ENCODE assay signal across 1 cellular context in the genomic region with DNA sequence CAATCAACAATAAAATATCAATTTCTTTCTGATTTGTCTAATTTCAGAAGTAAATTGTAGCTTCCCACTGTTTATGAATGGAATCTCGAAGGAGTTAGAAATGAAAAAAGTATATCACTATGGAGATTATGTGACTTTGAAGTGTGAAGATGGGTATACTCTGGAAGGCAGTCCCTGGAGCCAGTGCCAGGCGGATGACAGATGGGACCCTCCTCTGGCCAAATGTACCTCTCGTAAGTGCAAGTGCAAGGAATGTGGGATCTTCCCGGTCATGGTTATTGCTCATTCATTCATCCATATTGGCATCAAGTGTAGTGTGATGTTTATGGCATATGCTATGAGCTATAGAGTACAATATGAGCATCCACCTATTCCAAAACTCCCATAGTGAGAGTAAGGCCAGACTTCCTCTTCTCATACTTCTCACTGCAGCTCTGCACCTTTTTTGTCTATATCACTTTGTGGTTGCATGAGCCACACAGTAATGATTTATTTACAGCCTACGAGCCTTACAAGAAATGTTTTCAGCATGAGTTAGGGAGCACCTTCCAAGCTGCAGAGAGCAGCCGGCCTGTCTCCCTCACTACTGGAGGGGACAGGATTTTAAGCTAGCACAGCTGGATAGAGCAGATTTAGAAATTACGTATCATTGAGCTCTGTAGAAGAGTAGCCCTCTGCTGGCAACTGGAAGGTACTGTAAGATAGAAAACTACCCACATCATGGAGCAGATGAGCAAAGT.
TF ChIP-seq lines count a peak whose summit lies in the region.

No MANE protein-coding gene starts in this region.

TF ChIP-seq in endothelial cell of umbilical vein, 7 proteins besides CTCF, POLR2A, EP300 and RAD21 (continued from another document):
- no peak for TF ChIP-seq POLR2AphosphoS5 (IDR thresholded peaks at IDR 0.05; ENCODE audit: insufficient read depth, low read depth, low read length)
- no peak for TF ChIP-seq EZH2 (IDR thresholded peaks at IDR 0.05; ENCODE audit: borderline replicate concordance, low read depth, low read length, severe bottlenecking)
- no peak for TF ChIP-seq JUN (IDR thresholded peaks at IDR 0.05; ENCODE audit: borderline replicate concordance, insufficient read depth, insufficient read length, low read depth)
- no peak for TF ChIP-seq FOS (IDR thresholded peaks at IDR 0.05; ENCODE audit: borderline replicate concordance, insufficient read depth, low read length)
- TF ChIP-seq, protein P1, sequence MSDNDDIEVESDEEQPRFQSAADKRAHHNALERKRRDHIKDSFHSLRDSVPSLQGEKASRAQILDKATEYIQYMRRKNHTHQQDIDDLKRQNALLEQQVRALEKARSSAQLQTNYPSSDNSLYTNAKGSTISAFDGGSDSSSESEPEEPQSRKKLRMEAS (IDR thresholded peaks at IDR 0.05; ENCODE audit: insufficient read depth, insufficient read length), result no peak
